22 cellular contexts compared by ENCODE assay signal in genomic region chr6:162184465-162184864, GRCh38.
DNase-seq lines count a peak whose midpoint lies in the region; ATAC-seq and TF ChIP-seq lines count a peak whose summit lies in the region.
"Had no signal": no experiment of that assay in that cellular context is flagged by ENCODE, and none has a peak within 500 bp of the region (broad histone marks: within the 10 kb centered on the region; RNA-seq: fewer than 3 reads in every experiment).

No MANE protein-coding gene starts in this region.

- no peak overlapping the region for H3K4me3 ChIP-seq in astrocyte of the spinal cord (ENCODE audit: low read depth, low read length)
- H3K4me3 ChIP-seq: GM23248 had no signal

- H3K27me3 Mint-ChIP-seq in progenitor cell of endocrine pancreas (peaks cover 12% of the 10 kb centered on the region), MCF 10A (ENCODE audit: insufficient read depth, unreplicated experiment) (no peaks in the 10 kb centered on the region), endothelial cell (ENCODE audit: unreplicated experiment) (peaks cover 2% of the 10 kb centered on the region)
- no peaks in the 10 kb centered on the region for H3K27me3 Mint-ChIP-seq in activated CD4-positive, alpha-beta T cell treated with anti-CD3 and anti-CD28 coated beads, Interleukin-2, amount 10 ng/mL, durations not matched to agents 7 days and 5 days

- TF ChIP-seq CTCF in astrocyte of the spinal cord (IDR thresholded peaks at IDR 0.05; ENCODE audit: low read depth, low read length) (no peak), progenitor cell of endocrine pancreas (IDR thresholded peaks at IDR 0.05; ENCODE audit: unreplicated experiment) (no peak), MCF 10A (IDR thresholded peaks at IDR 0.05; ENCODE audit: unreplicated experiment) (no peak), endothelial cell (IDR thresholded peaks at IDR 0.05; ENCODE audit: unreplicated experiment) (no peak)

- no TSS peak for BruUV-seq in MCF 10A (replicated peaks; lab: Mats Ljungman, UMichigan)

- H3K4me3 Mint-ChIP-seq in progenitor cell of endocrine pancreas (ENCODE audit: low read depth) = no peak overlapping the region
- H3K4me3 Mint-ChIP-seq in activated CD4-positive, alpha-beta T cell treated with anti-CD3 and anti-CD28 coated beads, Interleukin-2, amount 10 ng/mL, durations not matched to agents 7 days and 5 days = no peak overlapping the region
- H3K4me3 Mint-ChIP-seq in MCF 10A (ENCODE audit: unreplicated experiment) = no peak overlapping the region
- H3K4me3 Mint-ChIP-seq in endothelial cell (ENCODE audit: unreplicated experiment) = no peak overlapping the region

- CTCF ChIA-PET in activated CD4-positive, alpha-beta T cell treated with anti-CD3 and anti-CD28 coated beads, Interleukin-2, amount 10 ng/mL, durations not matched to agents 7 days and 5 days (lab: Charles Lee) = no interaction called here
- CTCF ChIA-PET in MCF 10A (lab: Yijun Ruan, JAX) = no interaction called here

- POLR2A ChIA-PET in activated CD4-positive, alpha-beta T cell treated with anti-CD3 and anti-CD28 coated beads, Interleukin-2, amount 10 ng/mL, durations not matched to agents 7 days and 5 days (lab: Charles Lee) = no interaction called here
- POLR2A ChIA-PET in MCF 10A (lab: Yijun Ruan, JAX) = no interaction called here

- no peak for ATAC-seq in GM19324 (IDR thresholded peaks at IDR 0.05; ENCODE audit: low FRiP score, unreplicated experiment)

- peak; percentile 72 for DNase-seq in HT1080 (ENCODE audit: low read depth)
- DNase-seq in astrocyte of the spinal cord (ENCODE audit: low read depth, low spot score) = peak; percentile 31
- DNase-seq in iris pigment epithelial cell (ENCODE audit: low read depth) = peak; percentile 12
- DNase-seq in progenitor cell of endocrine pancreas (ENCODE audit: low spot score, unreplicated experiment) = no peak
- DNase-seq in activated CD4-positive, alpha-beta T cell treated with anti-CD3 and anti-CD28 coated beads, Interleukin-2, amount 10 ng/mL, durations not matched to agents 7 days and 5 days = no peak
- no peak for DNase-seq in MCF 10A (ENCODE audit: unreplicated experiment)
- DNase-seq in endothelial cell (ENCODE audit: low spot score) = no peak
- DNase-seq: C1 segment of cervical spinal cord; DND-41; GM23248; HCEC 1CT; NCI-H1048; NCI-H1436 treated with DMSO at 0.1 percent for 48 hours; NCI-H2029; NCI-H2171; NCI-H446; NK-92 treated with Interleukin-12 subunit alpha and Interleukin-12 subunit beta, amount 100 ng/mL, for 24 hours; RPMI8226; SHP77 treated with DMSO at 0.1 percent for 48 hours; SK-N-SH; T-helper 1 cell had no signal

- H3K4me1 Mint-ChIP-seq in progenitor cell of endocrine pancreas (ENCODE audit: low read depth) (peaks cover 1% of the 10 kb centered on the region), MCF 10A (ENCODE audit: insufficient read depth, unreplicated experiment) (peaks cover 14% of the 10 kb centered on the region), endothelial cell (ENCODE audit: unreplicated experiment) (peaks cover 24% of the 10 kb centered on the region)
- peaks cover 9% of the 10 kb centered on the region for H3K4me1 Mint-ChIP-seq in activated CD4-positive, alpha-beta T cell treated with anti-CD3 and anti-CD28 coated beads, Interleukin-2, amount 10 ng/mL, durations not matched to agents 7 days and 5 days

- in situ Hi-C loops in astrocyte of the spinal cord (cut with HindIII; ENCODE audit: low sequenced_read_pairs) = no loop called here

- H3K36me3 Mint-ChIP-seq in progenitor cell of endocrine pancreas (ENCODE audit: insufficient read depth) = no peaks in the 10 kb centered on the region
- H3K36me3 Mint-ChIP-seq in activated CD4-positive, alpha-beta T cell treated with anti-CD3 and anti-CD28 coated beads, Interleukin-2, amount 10 ng/mL, durations not matched to agents 7 days and 5 days (ENCODE audit: low read depth) = no peaks in the 10 kb centered on the region
- no peaks in the 10 kb centered on the region for H3K36me3 Mint-ChIP-seq in MCF 10A (ENCODE audit: insufficient read depth, unreplicated experiment)
- H3K36me3 Mint-ChIP-seq in endothelial cell (ENCODE audit: low read depth, unreplicated experiment) = no peaks in the 10 kb centered on the region

- H3K27ac Mint-ChIP-seq in progenitor cell of endocrine pancreas (peak overlapping the region; percentile 63), MCF 10A (ENCODE audit: low read depth, unreplicated experiment) (no peak overlapping the region), endothelial cell (ENCODE audit: unreplicated experiment) (no peak overlapping the region)
- no peak overlapping the region for H3K27ac Mint-ChIP-seq in activated CD4-positive, alpha-beta T cell treated with anti-CD3 and anti-CD28 coated beads, Interleukin-2, amount 10 ng/mL, durations not matched to agents 7 days and 5 days

- H3K9me3 Mint-ChIP-seq in progenitor cell of endocrine pancreas (ENCODE audit: low read depth) (peaks cover 4% of the 10 kb centered on the region), MCF 10A (ENCODE audit: unreplicated experiment) (no peaks in the 10 kb centered on the region), endothelial cell (ENCODE audit: unreplicated experiment) (no peaks in the 10 kb centered on the region)
- H3K9me3 Mint-ChIP-seq in activated CD4-positive, alpha-beta T cell treated with anti-CD3 and anti-CD28 coated beads, Interleukin-2, amount 10 ng/mL, durations not matched to agents 7 days and 5 days = peaks cover 3% of the 10 kb centered on the region

- intact Hi-C loops in MCF 10A (cut with micrococcal nuclease) = no loop called here

Comparison
In these comparisons a context has a peak if more than half of its experiments do, and no peak if none do; other contexts are left out.
1. DNase-seq: peak in HT1080 (single experiment), astrocyte of the spinal cord (single experiment) and iris pigment epithelial cell (single experiment); none in progenitor cell of endocrine pancreas (single experiment), activated CD4-positive, alpha-beta T cell treated with anti-CD3 and anti-CD28 coated beads, Interleukin-2, amount 10 ng/mL, durations not matched to agents 7 days and 5 days (single experiment), MCF 10A (single experiment) and endothelial cell (single experiment).